ENCODE assay signal across 27 cellular contexts in genomic region chr14:54759982-54760585, GRCh38.
"Had no signal": no experiment of that assay in that cellular context is flagged by ENCODE, and none has a peak within 500 bp of the region (broad histone marks: within the 10 kb centered on the region; RNA-seq: fewer than 3 reads in every experiment).

No MANE protein-coding gene starts in this region.

- H3K27ac Mint-ChIP-seq: dendritic cell treated with granulocyte-macrophage colony-stimulating factor and Interleukin-4, amounts not matched to agents 40 ng/mL and 50 ng/mL, for 4 days; effector memory CD8-positive, alpha-beta T cell; endodermal cell; memory B cell had no signal

- H3K4me1 Mint-ChIP-seq: endodermal cell had no signal

- ATAC-seq: effector memory CD8-positive, alpha-beta T cell; esophagus mucosa; gastrocnemius medialis; left cardiac atrium; left lung; left ventricle myocardium superior had no signal

- H3K27me3 Mint-ChIP-seq: memory B cell had no signal

- H3K4me3 Mint-ChIP-seq: dendritic cell treated with granulocyte-macrophage colony-stimulating factor and Interleukin-4, amounts not matched to agents 40 ng/mL and 50 ng/mL, for 4 days; effector memory CD8-positive, alpha-beta T cell; endodermal cell; memory B cell had no signal

- H3K27ac ChIP-seq: colonic mucosa, epithelial cell of prostate, esophagus squamous epithelium, heart right ventricle, left lung had no signal

- FAIRE-seq: endometrium, islet of Langerhans, keratinocyte had no signal

- DNase-seq: colonic mucosa; cortex of kidney; effector CD8-positive, alpha-beta T cell; effector memory CD8-positive, alpha-beta T cell; endodermal cell; erythroblast; esophagus squamous epithelium; foreskin fibroblast; foreskin melanocyte; gastrocnemius medialis; glutamatergic neuron; heart right ventricle; hippocampal formation; left cardiac atrium; left lung; left ventricle myocardium superior; mammary epithelial cell; mesendoderm; midbrain had no signal

- H3K9me3 Mint-ChIP-seq: dendritic cell treated with granulocyte-macrophage colony-stimulating factor and Interleukin-4, amounts not matched to agents 40 ng/mL and 50 ng/mL, for 4 days; effector memory CD8-positive, alpha-beta T cell; endodermal cell; memory B cell had no signal

- H3K4me1 ChIP-seq: left lung had no signal

- H3K27me3 ChIP-seq: colonic mucosa, esophagus squamous epithelium, gastrocnemius medialis, heart right ventricle, left lung had no signal

- H3K4me3 ChIP-seq: colonic mucosa, esophagus squamous epithelium, gastrocnemius medialis, heart right ventricle, left lung, lung had no signal

- H3K36me3 ChIP-seq: colonic mucosa had no signal

- H3K9me3 ChIP-seq: colonic mucosa, esophagus squamous epithelium, gastrocnemius medialis, heart right ventricle, left lung had no signal
